Comparison of ENCODE assay signal across 8 cellular contexts in genomic region chr1:160951443-160952128, GRCh38. TPM values are rescaled to one million over a fixed set of nuclear protein-coding genes. Genes with fewer than 3 reads are reported as not detected.
DNase-seq lines count a peak whose midpoint lies in the region; ATAC-seq and TF ChIP-seq lines count a peak whose summit lies in the region.

No MANE protein-coding gene starts in this region.

- H3K4me1 ChIP-seq in Peyer's patch (peaks cover 0 to 8% (median 0%) of the 10 kb centered on the region in 4 donors), ovary (ENCODE audit: insufficient read depth) (peaks cover 13% of the 10 kb centered on the region), transverse colon (peaks cover 0 to 9% (median 3%) of the 10 kb centered on the region in 4 donors)

- WGBS in ovary, 3 donors, result 67 to 69% (median 69%) methylated on average over 8 of the region's 8 CpGs
- 40 to 57% methylated on average over 1 to 8 of the region's 8 CpGs for whole genome bisulfite sequencing in transverse colon (ENCODE audit: low coverage in 1 of 2), 2 donors

- H3K4me3 ChIP-seq in Peyer's patch (no peak overlapping the region), fibroblast of villous mesenchyme (ENCODE audit: low read depth, low read length) (no peak overlapping the region), ovary (no peak overlapping the region), transverse colon (no peak overlapping the region)

- H3K36me3 ChIP-seq in Peyer's patch, result no peaks in the 10 kb centered on the region
- no peaks in the 10 kb centered on the region for H3K36me3 ChIP-seq in ovary
- H3K36me3 ChIP-seq in transverse colon, result no peaks in the 10 kb centered on the region

- no peak for TF ChIP-seq EP300 in ovary (IDR thresholded peaks at IDR 0.05)
- no peak for TF ChIP-seq EP300 in transverse colon (IDR thresholded peaks at IDR 0.05; ENCODE audit: low read depth)

- H3K9me3 ChIP-seq in Peyer's patch, result no peaks in the 10 kb centered on the region
- no peaks in the 10 kb centered on the region for H3K9me3 ChIP-seq in ovary
- no peaks in the 10 kb centered on the region for H3K9me3 ChIP-seq in transverse colon

- no peaks in the 10 kb centered on the region for H3K27me3 ChIP-seq in Peyer's patch
- H3K27me3 ChIP-seq in ovary, result no peaks in the 10 kb centered on the region
- no peaks in the 10 kb centered on the region for H3K27me3 ChIP-seq in transverse colon

- in situ Hi-C loops in transverse colon (cut with MboI; ENCODE audit: low pct_ligation_motif_present in 1 of 4, low pct_unique_long_range_greater_than_20kb in 1 of 4, low sequenced_read_pairs in 3 of 4), result loop anchor here in 3 of 4 donors (5.0 to 25.0 kb wide), 3 partner anchors 114 to 214 kb away; partner anchors contain the start of gene SLAMF7 (in 2 of the 3)

- intact Hi-C loops in ovary (cut with DNase I) (loop anchor here in 2 of 4 donors (2.0 to 10.0 kb wide), 3 partner anchors 114 to 227 kb away; no protein-coding TSS in a partner anchor), transverse colon (cut with DNase I; ENCODE audit: low total_unique reads) (loop anchor here (10.0 kb wide), 1 partner anchor 117 kb away; no protein-coding TSS in a partner anchor)

- DNase-seq in DMS53 (lab: John Stamatoyannopoulos, UW) (peak; percentile 89), Peyer's patch (peak; percentile 59 to 91 (median 83)), fibroblast of villous mesenchyme (ENCODE audit: low read depth) (peak; percentile 63), ovary (peak; percentile 43 to 86 (median 70)), transverse colon (peak; percentile 82)
- DNase-seq in activated T-helper 1 cell treated with anti-CD3 and anti-CD28 coated beads, Interleukin-2, amount 50 U/mL, for 16 hours (ENCODE audit: low read depth in 1 of 2, low spot score in 1 of 2), result peak; percentile 37 to 40

- TF ChIP-seq CTCF in Peyer's patch (IDR thresholded peaks at IDR 0.05) (peak in 5 of 6 experiments; percentile 37 to 88 (median 76)), fibroblast of villous mesenchyme (IDR thresholded peaks at IDR 0.05; ENCODE audit: insufficient read depth, low read depth, low read length) (peak; percentile 81), ovary (IDR thresholded peaks at IDR 0.05) (peak in 1 of 3 donors; percentile 25), transverse colon (IDR thresholded peaks at IDR 0.05) (peak; percentile 42 to 76 (median 69))

- TF ChIP-seq POLR2A in Peyer's patch (IDR thresholded peaks at IDR 0.05) (no peak), ovary (IDR thresholded peaks at IDR 0.05) (no peak), transverse colon (IDR thresholded peaks at IDR 0.05) (no peak)

- ATAC-seq in HG02642 (IDR thresholded peaks at IDR 0.05; ENCODE audit: poor library complexity, unreplicated experiment) (peak; percentile 57), HG02852 (IDR thresholded peaks at IDR 0.05; ENCODE audit: unreplicated experiment) (no peak)

- H3K27ac ChIP-seq in Peyer's patch (no peak overlapping the region), ovary (no peak overlapping the region), transverse colon (no peak overlapping the region)

RNA-seq across cellular contexts. Expression of gene ITLN2, which starts 3.0 kb away (rescaled TPM):
- total RNA-seq in Peyer's patch (10 to 100 TPM; 37.0 to 76.7 (median 54.1) TPM), fibroblast of villous mesenchyme (not detected in 2 replicates), ovary (1 to 10 TPM in 6 of 7 donors, under 1 TPM in 1; 0.53 to 7.2 (median 2.1) TPM), transverse colon (not detected)
- polyA plus RNA-seq in ovary, result 1 to 10 TPM; 3.4 to 7.6 TPM

Comparison
In these comparisons a context has a peak if more than half of its experiments do, and no peak if none do; other contexts are left out.
1. DNase-seq: peak in every context shown above with its lines; median percentile 89 in DMS53; 83 in Peyer's patch; 82 in transverse colon; 70 in ovary; 63 in fibroblast of villous mesenchyme; 38 in activated T-helper 1 cell treated with anti-CD3 and anti-CD28 coated beads, Interleukin-2, amount 50 U/mL, for 16 hours.
2. RNA of gene ITLN2, which starts 3.0 kb away (total RNA-seq): 37.0 to 76.7 TPM in Peyer's patch; 0.53 to 7.2 TPM in ovary, not detected in fibroblast of villous mesenchyme and not detected in transverse colon; every median in the first group is over 4 times any median in the second.